2 cellular contexts compared by ENCODE assay signal in genomic region chr6:163354085-163354484, GRCh38.
TF ChIP-seq lines count a peak whose summit lies in the region.

No MANE protein-coding gene starts in this region.

TF ChIP-seq in IMR-90, 13 proteins besides CTCF, POLR2A, EP300 and RAD21:
- TF ChIP-seq MAZ (IDR thresholded peaks at IDR 0.05; ENCODE audit: borderline replicate concordance, low read depth, low read length), result no peak
- no peak for TF ChIP-seq MAFK (IDR thresholded peaks at IDR 0.05; ENCODE audit: low read depth, low read length)
- TF ChIP-seq CEBPB (IDR thresholded peaks at IDR 0.05; ENCODE audit: low read depth, low read length), result no peak
- peak; percentile 64; the same call in 1 of the 2 replicates for TF ChIP-seq BHLHE40 (IDR thresholded peaks at IDR 0.05; ENCODE audit: low read depth, low read length)
- no peak for TF ChIP-seq SMC3 (IDR thresholded peaks at IDR 0.05; ENCODE audit: low read depth, low read length)
- no peak for TF ChIP-seq FOS (IDR thresholded peaks at IDR 0.05; ENCODE audit: low read depth, low read length)
- no peak for TF ChIP-seq NFE2L2 (IDR thresholded peaks at IDR 0.05; ENCODE audit: low read depth, low read length)

TF ChIP-seq in K562, 482 proteins besides CTCF, POLR2A, EP300 and RAD21 (continues in another document):
- TF ChIP-seq STAT5B (CRISPR knock-in tag; IDR thresholded peaks at IDR 0.05) (no peak), BHLHE40 (IDR thresholded peaks at IDR 0.05; ENCODE audit: low read length) (peak; percentile 79), ATF3 (IDR thresholded peaks at IDR 0.05) (peak; percentile 32; the same call in 1 of the 2 replicates), ATF3 (CRISPR knock-in tag; conservative IDR thresholded peaks at IDR 0.05) (no peak), TEAD4 (IDR thresholded peaks at IDR 0.05; ENCODE audit: low read length) (0 out of 2 replicates have a peak, but pooled peaks have one; percentile 24), TEAD4 (CRISPR knock-in tag; IDR thresholded peaks at IDR 0.05; ENCODE audit: borderline replicate concordance) (no peak), ATF2 (CRISPR knock-in tag; IDR thresholded peaks at IDR 0.05) (no peak), ZNF584 (CRISPR knock-in tag; IDR thresholded peaks at IDR 0.05; ENCODE audit: low read depth) (no peak), ATF7 (IDR thresholded peaks at IDR 0.05) (peak; percentile 53; the same call in 1 of the 2 replicates), GABPA (tag; conservative IDR thresholded peaks at IDR 0.05; ENCODE audit: low read depth) (peak; percentile 71), CEBPB (tag; IDR thresholded peaks at IDR 0.05) (0 out of 2 replicates have a peak, but pooled peaks have one; percentile 36), ZNF76 (CRISPR knock-in tag; IDR thresholded peaks at IDR 0.05; ENCODE audit: borderline replicate concordance) (no peak), ZNF384 (IDR thresholded peaks at IDR 0.05; ENCODE audit: low read depth, low read length) (no peak), ZNF12 (CRISPR knock-in tag; IDR thresholded peaks at IDR 0.05) (no peak), NR2C2 (CRISPR knock-in tag; IDR thresholded peaks at IDR 0.05) (no peak), NR2C2 (tag; IDR thresholded peaks at IDR 0.05) (peak; percentile 74), MTA3 (IDR thresholded peaks at IDR 0.05; ENCODE audit: borderline replicate concordance) (no peak), CEBPG (CRISPR knock-in tag; IDR thresholded peaks at IDR 0.05) (no peak), CEBPG (tag; conservative IDR thresholded peaks at IDR 0.05 in 1 of 2, IDR thresholded peaks at IDR 0.05 in 1 of 2) (no peak), TEAD1 (CRISPR knock-in tag; IDR thresholded peaks at IDR 0.05) (no peak), ARID3A (IDR thresholded peaks at IDR 0.05; ENCODE audit: borderline replicate concordance, low read depth, low read length) (no peak), MGA (IDR thresholded peaks at IDR 0.05) (peak; percentile 31), YBX1 (IDR thresholded peaks at IDR 0.05) (no peak), NR2C1 (IDR thresholded peaks at IDR 0.05) (no peak), NR2C1 (tag; IDR thresholded peaks at IDR 0.05) (peak; percentile 51), UBTF (IDR thresholded peaks at IDR 0.05; ENCODE audit: borderline replicate concordance in 1 of 2, low read depth in 2 of 2, low read length in 2 of 2) (no peak), BCOR (IDR thresholded peaks at IDR 0.05) (no peak), L3MBTL2 (IDR thresholded peaks at IDR 0.05) (peak; percentile 57), SPI1 (IDR thresholded peaks at IDR 0.05; ENCODE audit: borderline replicate concordance, low read depth, low read length) (0 out of 2 replicates have a peak, but pooled peaks have one; percentile 17), CHD1 (IDR thresholded peaks at IDR 0.05; ENCODE audit: low read length) (no peak), ZNF764 (CRISPR knock-in tag; IDR thresholded peaks at IDR 0.05; ENCODE audit: low read depth) (no peak)
- TF ChIP-seq, protein P1, sequence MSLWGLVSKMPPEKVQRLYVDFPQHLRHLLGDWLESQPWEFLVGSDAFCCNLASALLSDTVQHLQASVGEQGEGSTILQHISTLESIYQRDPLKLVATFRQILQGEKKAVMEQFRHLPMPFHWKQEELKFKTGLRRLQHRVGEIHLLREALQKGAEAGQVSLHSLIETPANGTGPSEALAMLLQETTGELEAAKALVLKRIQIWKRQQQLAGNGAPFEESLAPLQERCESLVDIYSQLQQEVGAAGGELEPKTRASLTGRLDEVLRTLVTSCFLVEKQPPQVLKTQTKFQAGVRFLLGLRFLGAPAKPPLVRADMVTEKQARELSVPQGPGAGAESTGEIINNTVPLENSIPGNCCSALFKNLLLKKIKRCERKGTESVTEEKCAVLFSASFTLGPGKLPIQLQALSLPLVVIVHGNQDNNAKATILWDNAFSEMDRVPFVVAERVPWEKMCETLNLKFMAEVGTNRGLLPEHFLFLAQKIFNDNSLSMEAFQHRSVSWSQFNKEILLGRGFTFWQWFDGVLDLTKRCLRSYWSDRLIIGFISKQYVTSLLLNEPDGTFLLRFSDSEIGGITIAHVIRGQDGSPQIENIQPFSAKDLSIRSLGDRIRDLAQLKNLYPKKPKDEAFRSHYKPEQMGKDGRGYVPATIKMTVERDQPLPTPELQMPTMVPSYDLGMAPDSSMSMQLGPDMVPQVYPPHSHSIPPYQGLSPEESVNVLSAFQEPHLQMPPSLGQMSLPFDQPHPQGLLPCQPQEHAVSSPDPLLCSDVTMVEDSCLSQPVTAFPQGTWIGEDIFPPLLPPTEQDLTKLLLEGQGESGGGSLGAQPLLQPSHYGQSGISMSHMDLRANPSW (CRISPR knock-in tag; IDR thresholded peaks at IDR 0.05), result no peak
- TF ChIP-seq, protein P2, sequence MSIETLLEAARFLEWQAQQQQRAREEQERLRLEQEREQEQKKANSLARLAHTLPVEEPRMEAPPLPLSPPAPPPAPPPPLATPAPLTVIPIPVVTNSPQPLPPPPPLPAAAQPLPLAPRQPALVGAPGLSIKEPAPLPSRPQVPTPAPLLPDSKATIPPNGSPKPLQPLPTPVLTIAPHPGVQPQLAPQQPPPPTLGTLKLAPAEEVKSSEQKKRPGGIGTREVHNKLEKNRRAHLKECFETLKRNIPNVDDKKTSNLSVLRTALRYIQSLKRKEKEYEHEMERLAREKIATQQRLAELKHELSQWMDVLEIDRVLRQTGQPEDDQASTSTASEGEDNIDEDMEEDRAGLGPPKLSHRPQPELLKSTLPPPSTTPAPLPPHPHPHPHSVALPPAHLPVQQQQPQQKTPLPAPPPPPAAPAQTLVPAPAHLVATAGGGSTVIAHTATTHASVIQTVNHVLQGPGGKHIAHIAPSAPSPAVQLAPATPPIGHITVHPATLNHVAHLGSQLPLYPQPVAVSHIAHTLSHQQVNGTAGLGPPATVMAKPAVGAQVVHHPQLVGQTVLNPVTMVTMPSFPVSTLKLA (conservative IDR thresholded peaks at IDR 0.05), result peak; percentile 14 to 21; a peak in 1 of 4 replicates
